In the genomic region with DNA sequence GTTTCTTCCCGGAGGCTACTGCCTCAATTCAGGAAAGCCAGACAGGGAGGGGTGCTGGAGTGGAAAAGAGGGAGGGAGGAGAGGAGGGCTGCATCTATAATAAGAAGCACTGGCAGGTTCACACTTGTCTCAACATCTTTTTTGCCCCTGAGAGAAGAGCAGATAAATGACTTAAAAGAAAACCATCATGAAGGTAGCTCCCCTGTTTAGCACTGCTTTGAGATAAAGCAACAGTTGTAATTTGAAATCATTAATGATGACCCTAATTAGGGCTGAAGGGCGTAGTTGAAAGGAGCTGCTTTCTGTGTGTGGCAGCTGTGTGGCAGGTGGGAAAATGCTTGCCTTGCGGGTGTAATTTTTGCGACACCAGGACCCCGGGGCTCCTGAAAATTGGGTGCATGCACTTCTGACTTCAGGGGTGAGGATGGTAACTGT, we compare ENCODE assay signal across 9 cellular contexts.
DNase-seq lines count a peak whose midpoint lies in the region; ATAC-seq and TF ChIP-seq lines count a peak whose summit lies in the region.
"Had no signal": no experiment of that assay in that cellular context is flagged by ENCODE, and none has a peak within 500 bp of the region (broad histone marks: within the 10 kb centered on the region; RNA-seq: fewer than 3 reads in every experiment).

No MANE protein-coding gene starts in this region.

- no peaks in the 10 kb centered on the region for H3K9me3 Mint-ChIP-seq in activated CD4-positive, alpha-beta memory T cell treated with anti-CD3 and anti-CD28 coated beads, Interleukin-2, amount 10 ng/mL, durations not matched to agents 7 days and 5 days

- no peak overlapping the region for H3K4me3 Mint-ChIP-seq in activated CD4-positive, alpha-beta memory T cell treated with anti-CD3 and anti-CD28 coated beads, Interleukin-2, amount 10 ng/mL, durations not matched to agents 7 days and 5 days

- ATAC-seq in GM21526 (IDR thresholded peaks at IDR 0.05; ENCODE audit: low FRiP score, unreplicated experiment): no peak

- H3K27me3 Mint-ChIP-seq in activated CD4-positive, alpha-beta memory T cell treated with anti-CD3 and anti-CD28 coated beads, Interleukin-2, amount 10 ng/mL, durations not matched to agents 7 days and 5 days: peaks cover 55% of the 10 kb centered on the region

- H3K4me1 Mint-ChIP-seq in activated CD4-positive, alpha-beta memory T cell treated with anti-CD3 and anti-CD28 coated beads, Interleukin-2, amount 10 ng/mL, durations not matched to agents 7 days and 5 days: peaks cover 15% of the 10 kb centered on the region

- H3K36me3 Mint-ChIP-seq in activated CD4-positive, alpha-beta memory T cell treated with anti-CD3 and anti-CD28 coated beads, Interleukin-2, amount 10 ng/mL, durations not matched to agents 7 days and 5 days (ENCODE audit: low read depth): no peaks in the 10 kb centered on the region

- TF ChIP-seq CTCF in HFF-Myc (IDR thresholded peaks at IDR 0.05; ENCODE audit: low read depth, low read length, missing control alignments) (no peak), WI38 (IDR thresholded peaks at IDR 0.05; ENCODE audit: low read depth, low read length) (no peak)

- CTCF ChIA-PET in activated CD4-positive, alpha-beta memory T cell treated with anti-CD3 and anti-CD28 coated beads, Interleukin-2, amount 10 ng/mL, durations not matched to agents 7 days and 5 days (lab: Charles Lee): interaction anchor here (1.4 kb wide), 1 partner anchor 15 kb away, joined by 3 read pairs; no protein-coding TSS in a partner anchor

- DNase-seq in HFF-Myc (ENCODE audit: extremely low read depth, low read depth) (no peak), hepatic stellate cell (ENCODE audit: low spot score) (peak; percentile 68), skeletal muscle cell (ENCODE audit: low read depth) (no peak), HK-2 (ENCODE audit: unreplicated experiment) (no peak)
- no peak for DNase-seq in activated CD4-positive, alpha-beta memory T cell treated with anti-CD3 and anti-CD28 coated beads, Interleukin-2, amount 10 ng/mL, durations not matched to agents 7 days and 5 days
- no peak for DNase-seq in activated effector memory CD4-positive, alpha-beta T cell treated with anti-CD3 and anti-CD28 coated beads, Interleukin-2, amount 50 U/mL, for 16 hours
- DNase-seq: activated CD4-positive, CD25-positive, alpha-beta regulatory T cell treated with anti-CD3 and anti-CD28 coated beads, Interleukin-2, amount 50 U/mL, for 72 hours had no signal

- POLR2A ChIA-PET in activated CD4-positive, alpha-beta memory T cell treated with anti-CD3 and anti-CD28 coated beads, Interleukin-2, amount 10 ng/mL, durations not matched to agents 7 days and 5 days (lab: Charles Lee): no interaction called here

- peak overlapping the region; percentile 80 for H3K4me3 ChIP-seq in HFF-Myc (replicated peaks; ENCODE audit: low read depth, low read length)
- peak overlapping the region; percentile 77 for H3K4me3 ChIP-seq in WI38 (ENCODE audit: low read depth, low read length)
- peak overlapping the region; percentile 75 for H3K4me3 ChIP-seq in skeletal muscle cell (ENCODE audit: low read depth, low read length)

- H3K27ac Mint-ChIP-seq in activated CD4-positive, alpha-beta memory T cell treated with anti-CD3 and anti-CD28 coated beads, Interleukin-2, amount 10 ng/mL, durations not matched to agents 7 days and 5 days: no peak overlapping the region
